1 cellular context compared by ENCODE assay signal in genomic region chr9:36928670-36929349, GRCh38.
TF ChIP-seq lines count a peak whose summit lies in the region.

No MANE protein-coding gene starts in this region.

TF ChIP-seq in HEK293, 187 proteins besides CTCF, POLR2A, EP300 and RAD21 (continued from another document and continues in another):
- TF ChIP-seq INSM2 (tag by site-specific recombination; IDR thresholded peaks at IDR 0.05) (peak; percentile 60; the same call in 1 of the 2 replicates), ZBTB8A (tag by site-specific recombination; IDR thresholded peaks at IDR 0.05) (peak; percentile 51), ZIC2 (tag by site-specific recombination; IDR thresholded peaks at IDR 0.05) (peak; percentile 86), ZNF341 (tag by site-specific recombination; IDR thresholded peaks at IDR 0.05; ENCODE audit: low read depth) (0 out of 2 replicates have a peak, but pooled peaks have one; percentile 12), ZBTB17 (tag by site-specific recombination; IDR thresholded peaks at IDR 0.05) (0 out of 2 replicates have a peak, but pooled peaks have one; percentile 24), GLIS2 (tag by site-specific recombination; IDR thresholded peaks at IDR 0.05) (peak; percentile 36; the same call in 1 of the 2 replicates), ZNF596 (tag by site-specific recombination; IDR thresholded peaks at IDR 0.05) (peak; percentile 36; the same call in 1 of the 2 replicates), ZNF324 (tag by site-specific recombination; IDR thresholded peaks at IDR 0.05) (no peak), PRDM6 (tag by site-specific recombination; IDR thresholded peaks at IDR 0.05) (peak; percentile 99), ZNF544 (tag by site-specific recombination; IDR thresholded peaks at IDR 0.05) (no peak), GLIS1 (tag by site-specific recombination; IDR thresholded peaks at IDR 0.05) (peak; percentile 97), PRDM2 (tag by site-specific recombination; IDR thresholded peaks at IDR 0.05; ENCODE audit: borderline replicate concordance) (no peak), ZNF677 (tag by site-specific recombination; IDR thresholded peaks at IDR 0.05) (no peak), ZNF629 (tag by site-specific recombination; IDR thresholded peaks at IDR 0.05) (peak; percentile 75; the same call in 1 of the 2 replicates), PRDM1 (tag by site-specific recombination; IDR thresholded peaks at IDR 0.05) (no peak), ZNF76 (tag by site-specific recombination; IDR thresholded peaks at IDR 0.05; ENCODE audit: borderline replicate concordance, low read depth) (0 out of 2 replicates have a peak, but pooled peaks have one; percentile 18), ZBTB44 (tag by site-specific recombination; IDR thresholded peaks at IDR 0.05) (peak; percentile 65; the same call in 1 of the 2 replicates), ZNF274 (IDR thresholded peaks at IDR 0.05; ENCODE audit: low read length) (no peak), ZNF274 (tag by site-specific recombination; IDR thresholded peaks at IDR 0.05; ENCODE audit: borderline replicate concordance) (no peak), ZNF10 (tag by site-specific recombination; IDR thresholded peaks at IDR 0.05) (peak; percentile 55; the same call in 1 of the 2 replicates), ZNF639 (tag by site-specific recombination; IDR thresholded peaks at IDR 0.05) (no peak), ZNF214 (tag by site-specific recombination; IDR thresholded peaks at IDR 0.05; ENCODE audit: borderline replicate concordance) (no peak), ZNF610 (tag by site-specific recombination; IDR thresholded peaks at IDR 0.05; ENCODE audit: borderline replicate concordance) (no peak), ZNF423 (tag by site-specific recombination; IDR thresholded peaks at IDR 0.05) (peak; percentile 91), BCL11B (tag by site-specific recombination; IDR thresholded peaks at IDR 0.05; ENCODE audit: low read depth) (no peak), HOXC10 (CRISPR knock-in tag; IDR thresholded peaks at IDR 0.05) (no peak), ZBTB10 (tag by site-specific recombination; IDR thresholded peaks at IDR 0.05) (no peak), ZNF600 (tag by site-specific recombination; IDR thresholded peaks at IDR 0.05) (peak; percentile 34; the same call in 1 of the 2 replicates), ZNF510 (tag by site-specific recombination; IDR thresholded peaks at IDR 0.05; ENCODE audit: insufficient replicate concordance) (no peak), KLF17 (tag by site-specific recombination; IDR thresholded peaks at IDR 0.05) (peak; percentile 70; the same call in 1 of the 2 replicates), ZNF580 (tag by site-specific recombination; IDR thresholded peaks at IDR 0.05) (peak; percentile 60), ZNF140 (tag by site-specific recombination; IDR thresholded peaks at IDR 0.05) (no peak), ZNF335 (tag by site-specific recombination; conservative IDR thresholded peaks at IDR 0.05) (no peak), ZNF391 (tag by site-specific recombination; IDR thresholded peaks at IDR 0.05; ENCODE audit: borderline replicate concordance, low read depth) (no peak), FEZF1 (tag by site-specific recombination; IDR thresholded peaks at IDR 0.05) (peak; percentile 86), ZNF2 (tag by site-specific recombination; IDR thresholded peaks at IDR 0.05) (peak; percentile 65; the same call in 1 of the 2 replicates), ZXDB (tag by site-specific recombination; IDR thresholded peaks at IDR 0.05) (peak; percentile 71), ZNF558 (tag by site-specific recombination; IDR thresholded peaks at IDR 0.05) (no peak), ATF2 (tag by site-specific recombination; IDR thresholded peaks at IDR 0.05; ENCODE audit: low read depth) (0 out of 2 replicates have a peak, but pooled peaks have one; percentile 22), KLF10 (tag by site-specific recombination; IDR thresholded peaks at IDR 0.05) (peak; percentile 63; the same call in 1 of the 2 replicates), MYNN (tag by site-specific recombination; IDR thresholded peaks at IDR 0.05; ENCODE audit: borderline replicate concordance) (no peak), ZNF488 (tag by site-specific recombination; IDR thresholded peaks at IDR 0.05) (peak; percentile 59; the same call in 1 of the 2 replicates), ZFHX2 (tag by site-specific recombination; conservative IDR thresholded peaks at IDR 0.05) (peak; percentile 60; the same call in 1 of the 2 replicates), EGR2 (tag by site-specific recombination; IDR thresholded peaks at IDR 0.05; ENCODE audit: low read depth) (peak; percentile 63)
